Comparison of ENCODE assay signal across 22 cellular contexts in the genomic region with DNA sequence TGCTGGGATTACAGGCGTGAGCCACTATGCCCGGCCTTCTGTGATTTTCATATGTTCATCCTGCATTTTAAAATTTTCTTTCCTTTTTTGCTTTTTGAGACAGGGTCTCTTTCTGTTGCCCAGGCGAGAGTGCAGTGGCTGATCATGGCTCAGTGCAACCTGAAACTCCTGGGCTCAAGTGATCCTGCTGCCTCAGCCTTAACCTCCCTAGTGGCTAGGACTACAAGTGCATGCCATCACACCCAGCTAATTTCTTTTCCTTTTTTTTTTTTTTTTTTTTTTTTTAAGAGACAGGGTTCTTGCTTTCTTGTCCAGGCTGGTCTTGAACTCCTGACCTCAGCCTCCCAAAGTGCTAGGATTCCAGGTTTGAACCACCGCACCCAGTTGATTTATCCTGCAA. TPM values are rescaled to one million over a fixed set of nuclear protein-coding genes. Genes with fewer than 3 reads are reported as not detected.
"Had no signal": no experiment of that assay in that cellular context is flagged by ENCODE, and none has a peak within 500 bp of the region (broad histone marks: within the 10 kb centered on the region; RNA-seq: fewer than 3 reads in every experiment).

No MANE protein-coding gene starts in this region.

- H3K4me1 ChIP-seq: gastroesophageal sphincter, right atrium auricular region, tibial nerve, vagina had no signal

- H3K27me3 Mint-ChIP-seq: activated CD4-positive, alpha-beta T cell treated with anti-CD3 and anti-CD28 coated beads, Interleukin-2, amount 10 ng/mL, durations not matched to agents 24 days and 14 days had no signal

- H3K4me3 ChIP-seq: gastroesophageal sphincter, right atrium auricular region, skin epidermis, tibial nerve, vagina had no signal

- H3K9me3 ChIP-seq: gastroesophageal sphincter, right atrium auricular region, tibial nerve, vagina had no signal

- H3K27ac Mint-ChIP-seq: activated CD4-positive, alpha-beta T cell treated with anti-CD3 and anti-CD28 coated beads, Interleukin-2, amount 10 ng/mL, durations not matched to agents 24 days and 14 days; effector memory CD8-positive, alpha-beta T cell; nephron; progenitor cell of endocrine pancreas; T-helper 17 cell had no signal

- H3K9me3 Mint-ChIP-seq: activated CD4-positive, alpha-beta T cell treated with anti-CD3 and anti-CD28 coated beads, Interleukin-2, amount 10 ng/mL, durations not matched to agents 24 days and 14 days; effector memory CD8-positive, alpha-beta T cell had no signal

- H3K27ac ChIP-seq: brain microvascular endothelial cell, gastroesophageal sphincter, right atrium auricular region, skin epidermis, tibial nerve, vagina had no signal

- DNase-seq: activated CD4-positive, alpha-beta T cell treated with anti-CD3 and anti-CD28 coated beads, Interleukin-2, amount 10 ng/mL, durations not matched to agents 24 days and 14 days; activated CD4-positive, CD25-positive, alpha-beta regulatory T cell; activated naive CD4-positive, alpha-beta T cell; anterior cingulate cortex; brain microvascular endothelial cell; dermis blood vessel endothelial cell; effector memory CD8-positive, alpha-beta T cell; erythroblast; hippocampal formation; stimulated activated CD4-positive, alpha-beta T cell treated with anti-CD3 and anti-CD28 coated beads, Interleukin-15, amount 100 ng/mL, for 24 hours; stimulated activated CD4-positive, alpha-beta T cell treated with anti-CD3 and anti-CD28 coated beads, Interleukin-4, amount 100 ng/mL, for 1 hour; stimulated activated naive CD4-positive, alpha-beta T cell; substantia nigra; T-helper 17 cell had no signal

- H3K4me3 Mint-ChIP-seq: activated CD4-positive, alpha-beta T cell treated with anti-CD3 and anti-CD28 coated beads, Interleukin-2, amount 10 ng/mL, durations not matched to agents 24 days and 14 days; effector memory CD8-positive, alpha-beta T cell; nephron; T-helper 17 cell had no signal

- H3K36me3 ChIP-seq: brain microvascular endothelial cell, gastroesophageal sphincter, right atrium auricular region, tibial nerve, vagina had no signal

- ATAC-seq: effector memory CD8-positive, alpha-beta T cell; gastroesophageal sphincter; T-helper 17 cell had no signal

- H3K27me3 ChIP-seq: brain microvascular endothelial cell, gastroesophageal sphincter, right atrium auricular region, tibial nerve, vagina had no signal

- H3K4me1 Mint-ChIP-seq: activated CD4-positive, alpha-beta T cell treated with anti-CD3 and anti-CD28 coated beads, Interleukin-2, amount 10 ng/mL, durations not matched to agents 24 days and 14 days; T-helper 17 cell had no signal

RNA-seq across cellular contexts. Expression of gene WT1, which starts 54.1 kb away (rescaled TPM):
- total RNA-seq: activated CD4-positive, alpha-beta T cell treated with anti-CD3 and anti-CD28 coated beads, Interleukin-2, amount 10 ng/mL, durations not matched to agents 24 days and 14 days; cerebellum; dermis blood vessel endothelial cell; progenitor cell of endocrine pancreas; T-helper 17 cell; tibial nerve had no signal
